In the genomic region with DNA sequence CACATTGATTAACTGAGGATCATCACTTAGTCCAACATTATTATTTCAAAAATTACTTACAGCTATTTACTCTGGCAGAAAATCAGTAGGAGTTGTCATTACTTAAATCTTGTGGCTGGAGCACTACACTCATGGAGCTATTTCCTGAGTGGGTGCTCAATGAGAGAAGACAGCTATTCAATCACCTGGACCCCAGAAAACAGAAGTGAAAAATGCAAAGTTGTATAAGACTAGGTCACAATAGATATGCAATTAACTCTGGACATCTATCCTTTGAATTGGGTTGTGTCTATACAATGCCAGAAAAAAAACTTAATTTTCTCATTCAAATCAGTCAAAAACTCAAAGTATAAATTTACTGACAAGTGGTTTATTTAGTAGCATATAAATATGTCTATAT, we compare ENCODE assay signal across 23 cellular contexts.
A peak's percentile ranks its signal among the peaks of the same experiment; 100 is the strongest.
DNase-seq lines count a peak whose midpoint lies in the region; ATAC-seq and TF ChIP-seq lines count a peak whose summit lies in the region.
"Had no signal": no experiment of that assay in that cellular context is flagged by ENCODE, and none has a peak within 500 bp of the region (broad histone marks: within the 10 kb centered on the region; RNA-seq: fewer than 3 reads in every experiment).

No MANE protein-coding gene starts in this region.

- H3K4me3 Mint-ChIP-seq in natural killer cell = no peak overlapping the region
- H3K4me3 Mint-ChIP-seq: activated B cell treated with CpG ODN at 0.5 μM for 24 hours; activated CD4-positive, alpha-beta memory T cell treated with anti-CD3 and anti-CD28 coated beads for 36 hours; activated naive CD4-positive, alpha-beta T cell treated with anti-CD3 and anti-CD28 coated beads for 36 hours; CD4-positive, alpha-beta T cell; central memory CD8-positive, alpha-beta T cell; memory B cell had no signal

- peaks cover 0 to 2% of the 10 kb centered on the region in 2 donors for H3K9me3 Mint-ChIP-seq in natural killer cell
- H3K9me3 Mint-ChIP-seq: activated B cell treated with CpG ODN at 0.5 μM for 24 hours; activated CD4-positive, alpha-beta memory T cell treated with anti-CD3 and anti-CD28 coated beads for 36 hours; activated naive CD4-positive, alpha-beta T cell treated with anti-CD3 and anti-CD28 coated beads for 36 hours; CD4-positive, alpha-beta T cell; central memory CD8-positive, alpha-beta T cell; memory B cell had no signal

- peaks cover 4 to 8% of the 10 kb centered on the region in 2 donors for H3K27me3 Mint-ChIP-seq in natural killer cell (ENCODE audit: low read depth in 2 of 2)
- H3K27me3 Mint-ChIP-seq: activated B cell treated with CpG ODN at 0.5 μM for 24 hours; CD4-positive, alpha-beta T cell; central memory CD8-positive, alpha-beta T cell; memory B cell had no signal

- DNase-seq in natural killer cell = no peak
- no peak for DNase-seq in GOT3 (lab: John Stamatoyannopoulos, UW)
- no peak for DNase-seq in SJCRH30
- no peak for DNase-seq in stimulated activated CD4-positive, alpha-beta T cell treated with anti-CD3 and anti-CD28 coated beads, Interleukin-2, amount 100 ng/mL, for 48 hours
- DNase-seq: activated B cell treated with CpG ODN at 0.5 μM for 24 hours; activated CD4-positive, alpha-beta memory T cell treated with anti-CD3 and anti-CD28 coated beads for 36 hours; activated naive CD4-positive, alpha-beta T cell treated with anti-CD3 and anti-CD28 coated beads for 36 hours; activated T-cell treated with anti-CD3 and anti-CD28 coated beads, Interleukin-2, amount 50 U/mL, for 1 hour; CD4-positive, alpha-beta T cell; DMS153; gastrocnemius medialis; GDM1; Peyer's patch; stimulated activated CD4-positive, alpha-beta T cell treated with anti-CD3 and anti-CD28 coated beads, Interleukin-12 subunit alpha, Interleukin-12 subunit beta, amount 100 ng/mL, for 4 hours had no signal

- ATAC-seq in GM18861 (IDR thresholded peaks at IDR 0.05; ENCODE audit: unreplicated experiment) (peak; percentile 86), GM21423 (IDR thresholded peaks at IDR 0.05; ENCODE audit: unreplicated experiment) (peak; percentile 93), HG03039 (IDR thresholded peaks at IDR 0.05; ENCODE audit: unreplicated experiment) (peak; percentile 49), HG03571 (IDR thresholded peaks at IDR 0.05; ENCODE audit: unreplicated experiment) (peak; percentile 63), natural killer cell (no peak)
- ATAC-seq: gastrocnemius medialis had no signal

- H3K36me3 Mint-ChIP-seq in natural killer cell = no peaks in the 10 kb centered on the region
- H3K36me3 Mint-ChIP-seq: activated CD4-positive, alpha-beta memory T cell treated with anti-CD3 and anti-CD28 coated beads for 36 hours; memory B cell had no signal

- H3K27me3 ChIP-seq in SJCRH30 = no peaks in the 10 kb centered on the region
- H3K27me3 ChIP-seq: ascending aorta, gastrocnemius medialis, Peyer's patch, right atrium auricular region had no signal

- no peaks in the 10 kb centered on the region for H3K4me1 Mint-ChIP-seq in natural killer cell
- H3K4me1 Mint-ChIP-seq: activated B cell treated with CpG ODN at 0.5 μM for 24 hours; central memory CD8-positive, alpha-beta T cell; memory B cell had no signal

- peaks cover 8% of the 10 kb centered on the region; the same call in 1 of the 2 replicates for H3K4me1 ChIP-seq in SJCRH30
- H3K4me1 ChIP-seq: ascending aorta, gastrocnemius medialis, Peyer's patch, right atrium auricular region had no signal

- H3K9me3 ChIP-seq in SJCRH30 (replicated peaks) = no peaks in the 10 kb centered on the region
- H3K9me3 ChIP-seq: ascending aorta, gastrocnemius medialis, Peyer's patch, right atrium auricular region had no signal

- TF ChIP-seq CTCF in natural killer cell (IDR thresholded peaks at IDR 0.05) = no peak

- no peaks in the 10 kb centered on the region for H3K36me3 ChIP-seq in SJCRH30
- H3K36me3 ChIP-seq: ascending aorta, gastrocnemius medialis, Peyer's patch, right atrium auricular region had no signal

- no peak overlapping the region for H3K4me3 ChIP-seq in SJCRH30
- H3K4me3 ChIP-seq: ascending aorta, gastrocnemius medialis, Peyer's patch, right atrium auricular region, SK-N-MC had no signal

- no peak overlapping the region for H3K27ac Mint-ChIP-seq in natural killer cell
- H3K27ac Mint-ChIP-seq: activated B cell treated with CpG ODN at 0.5 μM for 24 hours; activated CD4-positive, alpha-beta memory T cell treated with anti-CD3 and anti-CD28 coated beads for 36 hours; activated naive CD4-positive, alpha-beta T cell treated with anti-CD3 and anti-CD28 coated beads for 36 hours; CD4-positive, alpha-beta T cell; memory B cell had no signal

- intact Hi-C loops in natural killer cell (cut with micrococcal nuclease) = no loop called here

- H3K27ac ChIP-seq in SJCRH30 = no peak overlapping the region
- H3K27ac ChIP-seq: ascending aorta, gastrocnemius medialis, Peyer's patch, right atrium auricular region, SK-N-MC had no signal

Comparison
In these comparisons a context has a peak if more than half of its experiments do, and no peak if none do; other contexts are left out.
1. ATAC-seq: peak in GM18861 (single experiment), GM21423 (single experiment), HG03039 (single experiment) and HG03571 (single experiment); none in natural killer cell (0 of 3).